8 cellular contexts compared by ENCODE assay signal in genomic region chr9:15510789-15511575, GRCh38. TPM values are rescaled to one million over a fixed set of nuclear protein-coding genes. Genes with fewer than 3 reads are reported as not detected.
DNase-seq lines count a peak whose midpoint lies in the region; ATAC-seq and TF ChIP-seq lines count a peak whose summit lies in the region.

PSIP1 (minus strand) TSS chr9:15510970; CDS start chr9:15510188, 782 bp downstream.

- DNase-seq in GM23248 (peak; percentile 89), Karpas-422 (peak; percentile 90), RKO (ENCODE audit: low spot score) (peak; percentile 88), fibroblast of lung (ENCODE audit: low read depth in 2 of 2) (peak; percentile 80 to 95)
- peak; percentile 84 for DNase-seq in activated T-helper 1 cell treated with anti-CD3 and anti-CD28 coated beads, Interleukin-12 subunit alpha, Interleukin-12 subunit beta, Interleukin-2, Interleukin-4 antibody, amounts not matched to agents 30 ng/mL and 10 ng/mL and 1 ng/mL, durations not matched to agents 14 hours and 24 hours and 36 hours (ENCODE audit: low spot score)
- DNase-seq in naive thymus-derived CD8-positive, alpha-beta T cell: peak; percentile 77 to 98 (median 87)
- peak; percentile 80 for DNase-seq in stimulated activated naive B cell treated with anti-CD40 and anti-IgM and Interleukin-4, amounts not matched to agents 10 μg/mL and 1 μg/mL and 100 μg/mL, for 72 hours

- H3K4me3 Mint-ChIP-seq in activated T-helper 1 cell treated with anti-CD3 and anti-CD28 coated beads, Interleukin-12 subunit alpha, Interleukin-12 subunit beta, Interleukin-2, Interleukin-4 antibody, amounts not matched to agents 30 ng/mL and 10 ng/mL and 1 ng/mL, durations not matched to agents 14 hours and 24 hours and 36 hours: peak within 1 kb of the TSS; percentile 96
- H3K4me3 Mint-ChIP-seq in naive thymus-derived CD8-positive, alpha-beta T cell: peak within 1 kb of the TSS; percentile 87 to 98 (median 96)
- peak within 1 kb of the TSS; percentile 89 to 98 for H3K4me3 Mint-ChIP-seq in stimulated activated naive B cell treated with anti-CD40 and anti-IgM and Interleukin-4, amounts not matched to agents 10 μg/mL and 1 μg/mL and 100 μg/mL, for 72 hours

- H3K4me1 ChIP-seq in DOHH2 (ENCODE audit: control insufficient read depth, low read length) (peaks cover 59% of the 10 kb centered on the region), GM23248 (ENCODE audit: insufficient read depth) (peaks cover 12% of the 10 kb centered on the region; the same call in 1 of the 2 replicates), Karpas-422 (ENCODE audit: low read length) (peaks cover 44% of the 10 kb centered on the region), fibroblast of lung (ENCODE audit: control insufficient read depth, extremely low read depth, insufficient read depth, low read length) (no peaks in the 10 kb centered on the region)

- H3F3A ChIP-seq in DOHH2 (ENCODE audit: control insufficient read depth, insufficient read depth) (peaks cover 15% of the 10 kb centered on the region), GM23248 (ENCODE audit: insufficient read depth) (peaks cover 9% of the 10 kb centered on the region; the same call in 1 of the 2 replicates)

- peak within 1 kb of the TSS; percentile 77 for H3K4me2 ChIP-seq in DOHH2 (ENCODE audit: low read length)
- H3K4me2 ChIP-seq in GM23248 (ENCODE audit: unreplicated experiment): peak within 1 kb of the TSS; percentile 89
- peak within 1 kb of the TSS; percentile 90 for H3K4me2 ChIP-seq in Karpas-422 (ENCODE audit: low read depth, low read length, poor library complexity, severe bottlenecking)
- peak within 1 kb of the TSS; percentile 92 for H3K4me2 ChIP-seq in fibroblast of lung (ENCODE audit: extremely low read depth, insufficient read depth, low read length)

- ATAC-seq in naive thymus-derived CD8-positive, alpha-beta T cell: peak; percentile 82 to 89
- ATAC-seq in stimulated activated naive B cell treated with anti-CD40 and anti-IgM and Interleukin-4, amounts not matched to agents 10 μg/mL and 1 μg/mL and 100 μg/mL, for 72 hours (replicated peaks): peak; percentile 83 to 84

- H4K20me1 ChIP-seq in DOHH2 (ENCODE audit: control insufficient read depth, insufficient read depth, low read depth, low read length) (peaks cover 20% of the 10 kb centered on the region), GM23248 (ENCODE audit: insufficient read depth) (no peaks in the 10 kb centered on the region), Karpas-422 (ENCODE audit: insufficient read depth, low read depth, low read length) (peaks cover 10% of the 10 kb centered on the region), fibroblast of lung (ENCODE audit: control insufficient read depth, extremely low read depth, insufficient read depth, low read length) (no peaks in the 10 kb centered on the region)

- H3K4me3 ChIP-seq in DOHH2 (ENCODE audit: low read length) (peak within 1 kb of the TSS; percentile 78), GM23248 (peak within 1 kb of the TSS; percentile 92), Karpas-422 (ENCODE audit: low read length) (peak within 1 kb of the TSS; percentile 70), fibroblast of lung (replicated peaks in 1 of 4; ENCODE audit: control extremely low read depth in 1 of 4, insufficient read depth in 1 of 4, low read depth in 3 of 4, low read length in 4 of 4) (peak within 1 kb of the TSS; percentile 80 to 88 (median 88))

- H3K79me2 ChIP-seq in DOHH2 (ENCODE audit: control insufficient read depth, low read length) (peaks cover 48% of the 10 kb centered on the region), GM23248 (ENCODE audit: insufficient read depth) (peaks cover 34% of the 10 kb centered on the region), Karpas-422 (ENCODE audit: low read length) (peaks cover 46% of the 10 kb centered on the region), fibroblast of lung (ENCODE audit: control insufficient read depth, insufficient read depth, low read length) (peaks cover 25% of the 10 kb centered on the region)

- H3K9me2 ChIP-seq in DOHH2 (replicated peaks; ENCODE audit: control insufficient read depth, low read length) (no peaks in the 10 kb centered on the region), GM23248 (ENCODE audit: insufficient read depth) (no peaks in the 10 kb centered on the region), Karpas-422 (replicated peaks; ENCODE audit: insufficient read depth, low read length) (no peaks in the 10 kb centered on the region)

- in situ Hi-C loops in GM23248 (cut with MboI): no loop called here

- intact Hi-C loops in activated T-helper 1 cell treated with anti-CD3 and anti-CD28 coated beads, Interleukin-12 subunit alpha, Interleukin-12 subunit beta, Interleukin-2, Interleukin-4 antibody, amounts not matched to agents 30 ng/mL and 10 ng/mL and 1 ng/mL, durations not matched to agents 14 hours and 24 hours and 36 hours (cut with micrococcal nuclease): loop anchor here (1.0 to 5.0 kb wide), 8 partner anchors 22 to 299 kb away; partner anchors contain the start of gene SNAPC3

- peaks cover 4% of the 10 kb centered on the region for H3K27me3 Mint-ChIP-seq in activated T-helper 1 cell treated with anti-CD3 and anti-CD28 coated beads, Interleukin-12 subunit alpha, Interleukin-12 subunit beta, Interleukin-2, Interleukin-4 antibody, amounts not matched to agents 30 ng/mL and 10 ng/mL and 1 ng/mL, durations not matched to agents 14 hours and 24 hours and 36 hours (ENCODE audit: insufficient read depth)
- peaks cover 0 to 1% (median 0%) of the 10 kb centered on the region in 5 donors for H3K27me3 Mint-ChIP-seq in naive thymus-derived CD8-positive, alpha-beta T cell
- no peaks in the 10 kb centered on the region for H3K27me3 Mint-ChIP-seq in stimulated activated naive B cell treated with anti-CD40 and anti-IgM and Interleukin-4, amounts not matched to agents 10 μg/mL and 1 μg/mL and 100 μg/mL, for 72 hours

- peaks cover 52% of the 10 kb centered on the region for H3K4me1 Mint-ChIP-seq in activated T-helper 1 cell treated with anti-CD3 and anti-CD28 coated beads, Interleukin-12 subunit alpha, Interleukin-12 subunit beta, Interleukin-2, Interleukin-4 antibody, amounts not matched to agents 30 ng/mL and 10 ng/mL and 1 ng/mL, durations not matched to agents 14 hours and 24 hours and 36 hours (ENCODE audit: low read depth)
- peaks cover 32 to 63% (median 51%) of the 10 kb centered on the region in 4 donors for H3K4me1 Mint-ChIP-seq in naive thymus-derived CD8-positive, alpha-beta T cell
- peaks cover 38 to 57% of the 10 kb centered on the region in 2 donors for H3K4me1 Mint-ChIP-seq in stimulated activated naive B cell treated with anti-CD40 and anti-IgM and Interleukin-4, amounts not matched to agents 10 μg/mL and 1 μg/mL and 100 μg/mL, for 72 hours

- peak within 1 kb of the TSS; percentile 100 for H3K27ac Mint-ChIP-seq in activated T-helper 1 cell treated with anti-CD3 and anti-CD28 coated beads, Interleukin-12 subunit alpha, Interleukin-12 subunit beta, Interleukin-2, Interleukin-4 antibody, amounts not matched to agents 30 ng/mL and 10 ng/mL and 1 ng/mL, durations not matched to agents 14 hours and 24 hours and 36 hours
- H3K27ac Mint-ChIP-seq in naive thymus-derived CD8-positive, alpha-beta T cell: peak within 1 kb of the TSS; percentile 97 to 100 (median 100)
- H3K27ac Mint-ChIP-seq in stimulated activated naive B cell treated with anti-CD40 and anti-IgM and Interleukin-4, amounts not matched to agents 10 μg/mL and 1 μg/mL and 100 μg/mL, for 72 hours: peak within 1 kb of the TSS; percentile 100

- POLR2A ChIA-PET in naive thymus-derived CD8-positive, alpha-beta T cell (lab: Charles Lee): interaction anchor here (0.6 to 4.2 kb wide), 27 partner anchors 10 to 217 kb away, joined by 3 to 76 read pairs (median 4); partner anchors contain the start of genes CCDC171 and SNAPC3

- WGBS in GM23248 (ENCODE audit: low coverage in 1 of 2, low lambda C conversion rate in 2 of 2, missing lambda C conversion rate in 2 of 2), 2 experiments: 1 to 2% methylated on average over 65 to 72 of the region's 72 CpGs

- H3K27me3 ChIP-seq in DOHH2 (ENCODE audit: control insufficient read depth, low read length) (no peaks in the 10 kb centered on the region), GM23248 (replicated peaks; ENCODE audit: insufficient read depth) (no peaks in the 10 kb centered on the region), Karpas-422 (ENCODE audit: low read length) (no peaks in the 10 kb centered on the region), fibroblast of lung (ENCODE audit: control insufficient read depth, insufficient read depth, low read length) (no peaks in the 10 kb centered on the region)

- TF ChIP-seq CTCF in DOHH2 (IDR thresholded peaks at IDR 0.05; ENCODE audit: low read depth, low read length, poor library complexity, severe bottlenecking) (no peak), fibroblast of lung (conservative IDR thresholded peaks at IDR 0.05 in 1 of 2, IDR thresholded peaks at IDR 0.05 in 1 of 2; ENCODE audit: low read depth in 1 of 2, low read length in 2 of 2) (no peak)

- peak within 1 kb of the TSS; percentile 82 for H3K27ac ChIP-seq in DOHH2 (ENCODE audit: low read depth, low read length)
- peak within 1 kb of the TSS; percentile 92 for H3K27ac ChIP-seq in GM23248
- H3K27ac ChIP-seq in Karpas-422 (ENCODE audit: low read length): peak within 1 kb of the TSS; percentile 72
- peak within 1 kb of the TSS; percentile 99 for H3K27ac ChIP-seq in fibroblast of lung (ENCODE audit: insufficient read depth, low read length)

- no peaks in the 10 kb centered on the region for H3K9me3 ChIP-seq in DOHH2 (ENCODE audit: control insufficient read depth, insufficient read depth, low read length)
- H3K9me3 ChIP-seq in GM23248 (ENCODE audit: low read depth): no peaks in the 10 kb centered on the region
- no peaks in the 10 kb centered on the region for H3K9me3 ChIP-seq in Karpas-422 (ENCODE audit: low read length)
- no peaks in the 10 kb centered on the region for H3K9me3 ChIP-seq in fibroblast of lung (ENCODE audit: control insufficient read depth, insufficient read depth, low read depth, low read length)

- H3K36me3 Mint-ChIP-seq in activated T-helper 1 cell treated with anti-CD3 and anti-CD28 coated beads, Interleukin-12 subunit alpha, Interleukin-12 subunit beta, Interleukin-2, Interleukin-4 antibody, amounts not matched to agents 30 ng/mL and 10 ng/mL and 1 ng/mL, durations not matched to agents 14 hours and 24 hours and 36 hours (ENCODE audit: low read depth): peaks cover 28% of the 10 kb centered on the region
- H3K36me3 Mint-ChIP-seq in naive thymus-derived CD8-positive, alpha-beta T cell: peaks cover 6 to 38% (median 6%) of the 10 kb centered on the region in 3 donors
- H3K36me3 Mint-ChIP-seq in stimulated activated naive B cell treated with anti-CD40 and anti-IgM and Interleukin-4, amounts not matched to agents 10 μg/mL and 1 μg/mL and 100 μg/mL, for 72 hours: peaks cover 12 to 23% of the 10 kb centered on the region in 2 donors

- peaks cover 45% of the 10 kb centered on the region for H3K36me3 ChIP-seq in DOHH2 (ENCODE audit: control insufficient read depth, low read length)
- peaks cover 4% of the 10 kb centered on the region for H3K36me3 ChIP-seq in GM23248 (ENCODE audit: low read depth)
- peaks cover 28% of the 10 kb centered on the region for H3K36me3 ChIP-seq in Karpas-422 (ENCODE audit: insufficient read depth, low read length)
- peaks cover 1% of the 10 kb centered on the region for H3K36me3 ChIP-seq in fibroblast of lung (ENCODE audit: control insufficient read depth, insufficient read depth, low read length)

- H2AFZ ChIP-seq in GM23248: peak within 1 kb of the TSS; percentile 92
- H2AFZ ChIP-seq in Karpas-422 (ENCODE audit: low read length): peak within 1 kb of the TSS; percentile 82
- H2AFZ ChIP-seq in fibroblast of lung (ENCODE audit: low read length): peak within 1 kb of the TSS; percentile 95

- H3K9me3 Mint-ChIP-seq in activated T-helper 1 cell treated with anti-CD3 and anti-CD28 coated beads, Interleukin-12 subunit alpha, Interleukin-12 subunit beta, Interleukin-2, Interleukin-4 antibody, amounts not matched to agents 30 ng/mL and 10 ng/mL and 1 ng/mL, durations not matched to agents 14 hours and 24 hours and 36 hours: no peaks in the 10 kb centered on the region
- H3K9me3 Mint-ChIP-seq in naive thymus-derived CD8-positive, alpha-beta T cell: peaks cover 0 to 2% (median 0%) of the 10 kb centered on the region in 9 donors
- H3K9me3 Mint-ChIP-seq in stimulated activated naive B cell treated with anti-CD40 and anti-IgM and Interleukin-4, amounts not matched to agents 10 μg/mL and 1 μg/mL and 100 μg/mL, for 72 hours: no peaks in the 10 kb centered on the region

- H3K9ac ChIP-seq in GM23248 (peak within 1 kb of the TSS; percentile 91), Karpas-422 (ENCODE audit: low read length) (peak within 1 kb of the TSS; percentile 98), fibroblast of lung (ENCODE audit: insufficient read depth, low read length) (peak within 1 kb of the TSS; percentile 92)

RNA-seq across cellular contexts. Expression of gene PSIP1, which starts in this region (rescaled TPM):
- 31.2 and 36.9 TPM in 2 replicates for total RNA-seq in GM23248 (2014; rRNA removed; shearing (Covaris generic))
- polyA plus RNA-seq in GM23248 (2016; fragmentation: Nextera tagmentation; extraction: Ambion mirVana) (49.9 and 58.0 TPM in 2 replicates), fibroblast of lung (51.2 and 57.0 TPM in 2 replicates)
- 88.9 and 118 TPM in 2 replicates for total RNA-seq in Karpas-422 (2014; rRNA removed; shearing (Covaris generic); ENCODE audit: low replicate concordance)
- total RNA-seq in activated T-helper 1 cell treated with anti-CD3 and anti-CD28 coated beads, Interleukin-12 subunit alpha, Interleukin-12 subunit beta, Interleukin-2, Interleukin-4 antibody, amounts not matched to agents 30 ng/mL and 10 ng/mL and 1 ng/mL, durations not matched to agents 14 hours and 24 hours and 36 hours: 90.6 and 95.3 TPM in 2 replicates
- 65.2 and 73.3 TPM in 2 replicates for total RNA-seq in fibroblast of lung
- 51.3 and 59.6 TPM in 2 replicates for polyA plus RNA-seq in fibroblast of lung (2012)
- 1.6 and 2.8 TPM in 2 replicates for polyA minus RNA-seq in fibroblast of lung (ENCODE audit: low replicate concordance)
- total RNA-seq in naive thymus-derived CD8-positive, alpha-beta T cell: 100 to 1,000 TPM; 179 to 184 TPM
- polyA plus RNA-seq in naive thymus-derived CD8-positive, alpha-beta T cell: 100 to 1,000 TPM; 113 to 163 (median 143) TPM

Comparison
In these comparisons a context has a peak if more than half of its experiments do, and no peak if none do; other contexts are left out.
1. Peak in every context shown above with its lines: DNase-seq, ATAC-seq, H3K4me3 ChIP-seq and H3K27ac ChIP-seq.